8 cellular contexts compared by ENCODE assay signal in the genomic region with DNA sequence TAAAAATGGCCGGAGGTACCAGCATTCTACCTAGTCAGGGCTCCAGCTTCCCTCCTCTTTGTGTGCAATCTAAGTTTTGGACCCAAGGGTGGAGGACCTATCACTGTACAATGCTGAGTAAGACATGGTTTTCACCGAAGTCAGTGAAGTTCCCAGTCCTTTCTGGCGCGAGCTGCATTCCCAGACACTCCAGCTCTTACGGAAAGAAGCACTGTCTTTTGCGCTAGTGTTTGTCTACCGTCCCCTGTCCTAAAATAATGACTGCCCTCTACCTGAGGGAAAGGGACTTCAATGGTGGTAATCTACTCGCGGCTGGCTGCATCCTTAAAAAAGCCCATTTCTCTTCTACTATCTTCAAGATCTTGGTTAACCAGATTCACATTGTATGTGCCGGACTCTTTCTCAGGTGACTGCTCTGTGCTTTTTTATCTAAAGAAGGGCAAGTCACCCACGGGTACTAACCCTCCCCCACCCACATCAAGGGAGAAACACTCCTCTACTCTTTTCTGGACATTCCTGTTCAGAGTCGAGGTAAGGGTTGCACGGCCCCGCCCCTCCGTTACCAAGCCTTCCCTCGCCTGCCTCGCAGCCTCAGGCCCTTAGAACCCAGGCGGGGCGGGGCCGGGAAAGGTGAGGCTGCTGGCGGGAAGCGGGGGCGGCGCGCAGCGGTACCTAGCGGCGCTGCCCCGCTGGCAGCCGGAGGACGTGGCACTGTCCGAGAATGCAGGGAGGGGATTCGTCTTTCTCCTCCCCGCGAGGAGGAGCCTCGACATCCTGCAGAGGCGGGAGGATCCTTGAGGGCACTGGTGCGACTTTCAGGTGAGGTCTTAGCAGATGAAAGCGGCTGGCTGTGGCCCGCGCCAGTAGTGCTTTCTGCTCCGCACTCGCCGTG.
A peak's percentile ranks its signal among the peaks of the same experiment; 100 is the strongest.
DNase-seq lines count a peak whose midpoint lies in the region; ATAC-seq and TF ChIP-seq lines count a peak whose summit lies in the region.
"Not testable (repeated sequence)": the region's sequence is repeated elsewhere in the genome, so short reads cannot be mapped to it uniquely, and the experiment has no call there.

No MANE protein-coding gene starts in this region.

- in situ Hi-C loops in G401 (cut with HindIII; ENCODE audit: low sequenced_read_pairs), result not testable (repeated sequence)

- not testable (repeated sequence) for H3K9me3 ChIP-seq in stomach

- H3K4me1 ChIP-seq in stomach, result peaks cover 0 to 11% (median 2%) of the 10 kb centered on the region in 4 donors

- H3K36me3 ChIP-seq in stomach, result not testable (repeated sequence)

- TF ChIP-seq POLR2A in stomach (IDR thresholded peaks at IDR 0.05), result not testable (repeated sequence)

- 2 to 7% (median 6%) methylated on average over 15 to 29 of the region's 44 CpGs for WGBS in stomach, 5 donors

- intact Hi-C loops in head of caudate nucleus (cut with DNase I); stomach (cut with DNase I; ENCODE audit: low total_unique reads): not testable (repeated sequence)

- H3K27ac ChIP-seq in stomach, result peak overlapping the region; percentile 65 to 86 (median 82)

- H3K27me3 ChIP-seq in stomach, result not testable (repeated sequence)

- peak overlapping the region; percentile 50 to 60 (median 54) for H3K4me3 ChIP-seq in stomach

- TF ChIP-seq EP300 in stomach (IDR thresholded peaks at IDR 0.05), result not testable (repeated sequence)

- TF ChIP-seq CTCF in stomach (IDR thresholded peaks at IDR 0.05), result peak in 1 of 7 experiments; percentile 20

- ATAC-seq in HG02623 (IDR thresholded peaks at IDR 0.05; ENCODE audit: unreplicated experiment), result peak; percentile 56

- DNase-seq in G401 (ENCODE audit: low spot score) (peak; percentile 87), NCI-H1048 (lab: John Stamatoyannopoulos, UW) (peak; percentile 25), SKM-1 (lab: John Stamatoyannopoulos, UW; ENCODE audit: unreplicated experiment) (peak; percentile 40), head of caudate nucleus (peak; percentile 39 to 91 (median 70)), nucleus accumbens (lab: John Stamatoyannopoulos, UW) (peak in 48 of 56 donors; percentile 19 to 85 (median 63)), stomach (peak; percentile 82)
- DNase-seq in activated naive CD4-positive, alpha-beta T cell treated with anti-CD3 and anti-CD28 coated beads, Interleukin-2, amount 50 U/mL, for 16 hours, result peak; percentile 66

Comparison
In these comparisons a context has a peak if more than half of its experiments do, and no peak if none do; other contexts are left out.
1. Peak in every context shown above with its lines: DNase-seq, ATAC-seq, H3K4me3 ChIP-seq and H3K27ac ChIP-seq.
2. DNase-seq: peak in every context shown above with its lines; median percentile 87 in G401; 82 in stomach; 70 in head of caudate nucleus; 66 in activated naive CD4-positive, alpha-beta T cell treated with anti-CD3 and anti-CD28 coated beads, Interleukin-2, amount 50 U/mL, for 16 hours; 63 in nucleus accumbens; 40 in SKM-1; 25 in NCI-H1048.